ENCODE assay signal across 8 cellular contexts in genomic region chr17:28551421-28552186, GRCh38. TPM values are rescaled to one million over a fixed set of nuclear protein-coding genes. Genes with fewer than 3 reads are reported as not detected.
A peak's percentile ranks its signal among the peaks of the same experiment; 100 is the strongest.
DNase-seq lines count a peak whose midpoint lies in the region; ATAC-seq and TF ChIP-seq lines count a peak whose summit lies in the region.

No MANE protein-coding gene starts in this region.

- peak overlapping the region; percentile 68 to 71 for H3K4me3 ChIP-seq in foreskin fibroblast (ENCODE audit: low read depth in 1 of 2, low read length in 2 of 2)

- no peak for TF ChIP-seq CTCF in foreskin fibroblast (IDR thresholded peaks at IDR 0.05; ENCODE audit: low read depth, low read length)
- no peak for TF ChIP-seq CTCF in progenitor cell of endocrine pancreas (IDR thresholded peaks at IDR 0.05; ENCODE audit: unreplicated experiment)

- no peak for ATAC-seq in T-cell (replicated peaks in 1 of 4)

- CTCF ChIA-PET in T-cell (lab: Charles Lee), result interaction anchor here in 1 of 2 donors (0.9 to 1.6 kb wide), 2 partner anchors 25 to 45 kb away, joined by 3 read pairs; partner anchors contain the start of gene ALDOC

- peaks cover 52% of the 10 kb centered on the region for H3K4me1 Mint-ChIP-seq in activated T-cell treated with anti-CD3 and anti-CD28 coated beads, Interleukin-2, amount 50 U/mL, for 24 hours (ENCODE audit: low read depth)
- peaks cover 48 to 64% (median 52%) of the 10 kb centered on the region in 3 donors for H3K4me1 Mint-ChIP-seq in T-cell
- peaks cover 16% of the 10 kb centered on the region for H3K4me1 Mint-ChIP-seq in progenitor cell of endocrine pancreas (ENCODE audit: low read depth)

- H3K36me3 Mint-ChIP-seq in activated T-cell treated with anti-CD3 and anti-CD28 coated beads, Interleukin-2, amount 50 U/mL, for 24 hours (ENCODE audit: low read depth), result peaks cover 56% of the 10 kb centered on the region
- H3K36me3 Mint-ChIP-seq in T-cell (peaks cover 30% of the 10 kb centered on the region), progenitor cell of endocrine pancreas (ENCODE audit: insufficient read depth) (peaks cover 19% of the 10 kb centered on the region)

- no peaks in the 10 kb centered on the region for H3K9me3 Mint-ChIP-seq in activated T-cell treated with anti-CD3 and anti-CD28 coated beads, Interleukin-2, amount 50 U/mL, for 24 hours
- H3K9me3 Mint-ChIP-seq in T-cell (no peaks in the 10 kb centered on the region), progenitor cell of endocrine pancreas (ENCODE audit: low read depth) (no peaks in the 10 kb centered on the region)

- peak overlapping the region; percentile 88 for H3K4me3 Mint-ChIP-seq in activated T-cell treated with anti-CD3 and anti-CD28 coated beads, Interleukin-2, amount 50 U/mL, for 24 hours
- peak overlapping the region; percentile 88 to 97 (median 90) for H3K4me3 Mint-ChIP-seq in T-cell
- H3K4me3 Mint-ChIP-seq in progenitor cell of endocrine pancreas (ENCODE audit: low read depth), result peak overlapping the region; percentile 90

- H3K27me3 Mint-ChIP-seq in activated T-cell treated with anti-CD3 and anti-CD28 coated beads, Interleukin-2, amount 50 U/mL, for 24 hours, result no peaks in the 10 kb centered on the region
- H3K27me3 Mint-ChIP-seq in T-cell, result no peaks in the 10 kb centered on the region
- no peaks in the 10 kb centered on the region for H3K27me3 Mint-ChIP-seq in progenitor cell of endocrine pancreas

- peak; percentile 44 for DNase-seq in activated T-cell treated with anti-CD3 and anti-CD28 coated beads, Interleukin-2, amount 50 U/mL, for 24 hours
- DNase-seq in activated T-cell treated with anti-CD3 and anti-CD28 coated beads, Interleukin-2, amount 50 U/mL, for 1 hour, result no peak
- DNase-seq in T-cell (no peak), foreskin fibroblast (peak; percentile 18 to 58), progenitor cell of endocrine pancreas (ENCODE audit: low spot score, unreplicated experiment) (no peak), cerebellar nuclear complex (lab: John Stamatoyannopoulos, UW) (no peak), NCI-H1092 treated with DMSO at 0.1 percent for 48 hours (lab: John Stamatoyannopoulos, UW) (no peak)
- DNase-seq in activated effector memory CD4-positive, alpha-beta T cell treated with Interleukin-2 at 50 U/mL for 16 hours, result no peak

- POLR2A ChIA-PET in T-cell (lab: Charles Lee), result interaction anchor here in 1 of 2 donors (0.7 kb wide), 1 partner anchor 20 kb away, joined by 11 read pairs; the partner anchor contains the start of gene PIGS

- peak overlapping the region; percentile 84 for H3K27ac Mint-ChIP-seq in activated T-cell treated with anti-CD3 and anti-CD28 coated beads, Interleukin-2, amount 50 U/mL, for 24 hours
- peak overlapping the region; percentile 90 to 93 for H3K27ac Mint-ChIP-seq in T-cell
- H3K27ac Mint-ChIP-seq in progenitor cell of endocrine pancreas, result peak overlapping the region; percentile 83

RNA-seq across cellular contexts. Expression of gene UNC119, which starts 0.8 kb away (rescaled TPM):
- total RNA-seq in T-cell (10 to 100 TPM; 37.7 to 51.7 (median 44.5) TPM), progenitor cell of endocrine pancreas (41.3 and 46.7 TPM in 2 replicates)

RNA-seq across cellular contexts. Expression of gene PIGS, which starts 19.7 kb away (rescaled TPM):
- total RNA-seq in T-cell (10 to 100 TPM; 54.9 to 63.0 (median 60.9) TPM), progenitor cell of endocrine pancreas (65.0 and 68.2 TPM in 2 replicates)

RNA-seq across cellular contexts. Expression of gene ALDOC, which starts 25.1 kb away (rescaled TPM):
- total RNA-seq in T-cell (10 to 100 TPM; 27.0 to 31.0 (median 28.4) TPM), progenitor cell of endocrine pancreas (4.8 and 5.6 TPM in 2 replicates)

RNA-seq across cellular contexts. Expression of gene FOXN1, which starts 45.5 kb away (rescaled TPM):
- total RNA-seq in T-cell (not detected), progenitor cell of endocrine pancreas (0.07 TPM in 1 of 2 replicates, not detected in the other)

RNA-seq across cellular contexts. Expression of gene SPAG5, which starts 47.2 kb away (rescaled TPM):
- 10 to 100 TPM in 3 of 5 donors, 1 to 10 TPM in 2; 7.7 to 26.5 (median 10.3) TPM for total RNA-seq in T-cell
- 69.4 and 77.8 TPM in 2 replicates for total RNA-seq in progenitor cell of endocrine pancreas

Comparison
In these comparisons a context has a peak if more than half of its experiments do, and no peak if none do; other contexts are left out.
1. DNase-seq: peak in activated T-cell treated with anti-CD3 and anti-CD28 coated beads, Interleukin-2, amount 50 U/mL, for 24 hours (single experiment) and foreskin fibroblast (2 of 2); none in activated T-cell treated with anti-CD3 and anti-CD28 coated beads, Interleukin-2, amount 50 U/mL, for 1 hour (single experiment), T-cell (0 of 34), progenitor cell of endocrine pancreas (single experiment), activated effector memory CD4-positive, alpha-beta T cell treated with Interleukin-2 at 50 U/mL for 16 hours (single experiment), cerebellar nuclear complex (0 of 2) and NCI-H1092 treated with DMSO at 0.1 percent for 48 hours (single experiment).
2. Peak in every context shown above with its lines, with median percentiles within 50 percentile points of each other: H3K27ac Mint-ChIP-seq and H3K4me3 Mint-ChIP-seq.